ENCODE assay signal across 24 cellular contexts in the genomic region with DNA sequence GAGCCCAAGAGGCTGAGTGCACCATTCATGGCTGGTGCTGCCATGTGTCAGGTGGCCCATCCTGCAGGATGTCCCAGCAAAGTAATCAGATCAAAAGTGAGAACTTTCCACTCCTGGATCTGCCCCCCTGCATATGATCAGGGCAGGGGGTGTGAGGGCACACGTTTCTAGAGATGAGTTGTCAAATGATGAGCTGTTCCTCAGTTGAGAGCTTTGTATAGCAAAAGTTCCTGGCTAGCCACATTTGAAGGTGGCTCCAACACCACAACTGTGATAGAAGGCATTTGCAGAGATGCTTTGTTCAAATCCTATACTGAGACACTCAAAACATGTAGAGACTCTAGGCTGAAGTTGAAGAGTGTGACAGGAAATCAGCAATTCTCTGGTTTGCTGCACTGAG.
"Had no signal": no experiment of that assay in that cellular context is flagged by ENCODE, and none has a peak within 500 bp of the region (broad histone marks: within the 10 kb centered on the region; RNA-seq: fewer than 3 reads in every experiment).

No MANE protein-coding gene starts in this region.

- H3K4me1 ChIP-seq: body of pancreas had no signal

- H3K4me3 ChIP-seq: body of pancreas, SK-N-MC had no signal

- DNase-seq: activated CD4-positive, CD25-positive, alpha-beta regulatory T cell; activated CD8-positive, alpha-beta memory T cell treated with anti-CD3 and anti-CD28 coated beads, Interleukin-2, amount 50 U/mL, for 48 hours; activated naive CD8-positive, alpha-beta T cell treated with anti-CD3 and anti-CD28 coated beads, Interleukin-2, amount 10 ng/mL, durations not matched to agents 7 days and 5 days; activated T-cell treated with anti-CD3 and anti-CD28 coated beads, Interleukin-2, amount 50 U/mL, for 24 hours; aorta; body of pancreas; central memory CD4-positive, alpha-beta T cell; MV-4-11; NCI-H1092 treated with DMSO at 0.1 percent for 48 hours; NCI-H1417 treated with DMSO at 0.1 percent for 48 hours; NCI-H187; NCI-H2081; NCI-H510A treated with DMSO at 0.1 percent for 48 hours; NCI-H69; NK-92 treated with Interleukin-12 subunit alpha and Interleukin-12 subunit beta, amount 100 ng/mL, for 24 hours; OCI-M1; RPMI8226; T-cell had no signal

- H3K4me3 Mint-ChIP-seq: activated naive CD8-positive, alpha-beta T cell treated with anti-CD3 and anti-CD28 coated beads, Interleukin-2, amount 10 ng/mL, durations not matched to agents 7 days and 5 days; activated T-cell treated with anti-CD3 and anti-CD28 coated beads, Interleukin-2, amount 50 U/mL, for 24 hours; T-cell had no signal

- H3K27me3 Mint-ChIP-seq: activated naive CD8-positive, alpha-beta T cell treated with anti-CD3 and anti-CD28 coated beads, Interleukin-2, amount 10 ng/mL, durations not matched to agents 7 days and 5 days had no signal

- H3K9me3 ChIP-seq: body of pancreas had no signal

- H3K36me3 Mint-ChIP-seq: activated naive CD8-positive, alpha-beta T cell treated with anti-CD3 and anti-CD28 coated beads, Interleukin-2, amount 10 ng/mL, durations not matched to agents 7 days and 5 days; T-cell had no signal

- H3K27me3 ChIP-seq: body of pancreas had no signal

- H3K27ac ChIP-seq: body of pancreas, KMS-11, SK-N-MC, VCaP had no signal

- H3K27ac Mint-ChIP-seq: activated naive CD8-positive, alpha-beta T cell treated with anti-CD3 and anti-CD28 coated beads, Interleukin-2, amount 10 ng/mL, durations not matched to agents 7 days and 5 days; activated T-cell treated with anti-CD3 and anti-CD28 coated beads, Interleukin-2, amount 50 U/mL, for 24 hours; T-cell had no signal

- ATAC-seq: body of pancreas, HepG2, Panc1, Right ventricle myocardium inferior, T-cell had no signal

- H3K4me1 Mint-ChIP-seq: activated naive CD8-positive, alpha-beta T cell treated with anti-CD3 and anti-CD28 coated beads, Interleukin-2, amount 10 ng/mL, durations not matched to agents 7 days and 5 days; T-cell had no signal

- H3K9me3 Mint-ChIP-seq: activated naive CD8-positive, alpha-beta T cell treated with anti-CD3 and anti-CD28 coated beads, Interleukin-2, amount 10 ng/mL, durations not matched to agents 7 days and 5 days; activated T-cell treated with anti-CD3 and anti-CD28 coated beads, Interleukin-2, amount 50 U/mL, for 24 hours; T-cell had no signal
